ENCODE assay signal across 26 cellular contexts in genomic region chr12:52673216-52673615, GRCh38. TPM values are rescaled to one million over a fixed set of nuclear protein-coding genes. Genes with fewer than 3 reads are reported as not detected.
A peak's percentile ranks its signal among the peaks of the same experiment; 100 is the strongest.
DNase-seq lines count a peak whose midpoint lies in the region; ATAC-seq, FAIRE-seq and TF ChIP-seq lines count a peak whose summit lies in the region.
"Had no signal": no experiment of that assay in that cellular context is flagged by ENCODE, and none has a peak within 500 bp of the region (broad histone marks: within the 10 kb centered on the region; RNA-seq: fewer than 3 reads in every experiment).

No MANE protein-coding gene starts in this region.

- H3K4me2 ChIP-seq in astrocyte (ENCODE audit: low read length), result no peak overlapping the region
- H3K4me2 ChIP-seq: A549; BLaER1 treated with 17β-estradiol and CSF1 and Interleukin-3, amounts not matched to agents 10 nM and 100 nM had no signal

- H2AFZ ChIP-seq in astrocyte (ENCODE audit: low read depth, low read length), result no peak overlapping the region

- H3K36me3 Mint-ChIP-seq in astrocyte (ENCODE audit: low read depth, unreplicated experiment) (no peaks in the 10 kb centered on the region), osteocyte (ENCODE audit: unreplicated experiment) (no peaks in the 10 kb centered on the region)
- H3K36me3 Mint-ChIP-seq: CD4-positive, alpha-beta memory T cell had no signal

- no peak overlapping the region for H3K9ac ChIP-seq in astrocyte (ENCODE audit: low read length)
- H3K9ac ChIP-seq: BLaER1 treated with 17β-estradiol and CSF1 and Interleukin-3, amounts not matched to agents 10 nM and 100 nM had no signal

- peaks cover 23% of the 10 kb centered on the region for H3K27me3 Mint-ChIP-seq in astrocyte (ENCODE audit: low read depth, unreplicated experiment)
- H3K27me3 Mint-ChIP-seq in osteocyte (ENCODE audit: unreplicated experiment), result peaks cover 37% of the 10 kb centered on the region

- TF ChIP-seq CTCF in astrocyte (IDR thresholded peaks at IDR 0.05; ENCODE audit: insufficient read depth, low read depth, low read length) (no peak), osteocyte (IDR thresholded peaks at IDR 0.05) (no peak), RWPE1 (conservative IDR thresholded peaks at IDR 0.05; ENCODE audit: low read depth) (no peak)

- FAIRE-seq in astrocyte (lab: Jason Lieb, UNC), result no peak
- FAIRE-seq: A549, GM12892, GM19239, H54 had no signal

- ATAC-seq in GM21423 (IDR thresholded peaks at IDR 0.05; ENCODE audit: unreplicated experiment), result no peak

- DNase-seq in M059J (ENCODE audit: low read depth) (peak; percentile 12), astrocyte (ENCODE audit: low read depth) (peak; percentile 1), medulla oblongata (ENCODE audit: extremely low spot score) (peak; percentile 12), posterior vena cava (ENCODE audit: low spot score) (peak; percentile 31), osteocyte (ENCODE audit: extremely low spot score, unreplicated experiment) (no peak), NCI-H526 treated with DMSO at 0.1 percent for 48 hours (lab: John Stamatoyannopoulos, UW) (no peak), RWPE1 (ENCODE audit: low spot score) (no peak)
- DNase-seq: 8988T; ACHN; AML-193; BE2C; Calu3; CD4-positive, alpha-beta memory T cell; COR-L47; DMS53; DMS79 treated with DMSO at 0.1 percent for 48 hours; GOT3 had no signal

- H3K36me3 ChIP-seq in astrocyte (ENCODE audit: insufficient read depth, low read length), result no peaks in the 10 kb centered on the region
- H3K36me3 ChIP-seq: BE2C; BLaER1 treated with 17β-estradiol and CSF1 and Interleukin-3, amounts not matched to agents 10 nM and 100 nM; HAP-1 had no signal

- no peaks in the 10 kb centered on the region for H3K9me3 ChIP-seq in astrocyte (ENCODE audit: insufficient read depth, low read depth, low read length)
- H3K9me3 ChIP-seq: A549; BE2C; BLaER1 treated with 17β-estradiol and CSF1 and Interleukin-3, amounts not matched to agents 10 nM and 100 nM; HAP-1 had no signal

- no peak overlapping the region for H3K27ac Mint-ChIP-seq in astrocyte (ENCODE audit: unreplicated experiment)
- no peak overlapping the region for H3K27ac Mint-ChIP-seq in osteocyte (ENCODE audit: unreplicated experiment)

- H3K9me3 Mint-ChIP-seq in astrocyte (ENCODE audit: unreplicated experiment) (peaks cover 2% of the 10 kb centered on the region), osteocyte (ENCODE audit: unreplicated experiment) (no peaks in the 10 kb centered on the region)

- CTCF ChIA-PET in RWPE1 (lab: Yijun Ruan, JAX), result interaction anchor here (0.6 to 0.9 kb wide), 2 partner anchors 12 to 301 kb away, joined by 4 read pairs; no protein-coding TSS in a partner anchor

- peaks cover 25% of the 10 kb centered on the region for H3K27me3 ChIP-seq in astrocyte (ENCODE audit: insufficient read depth, low read length)
- H3K27me3 ChIP-seq: BLaER1 treated with 17β-estradiol and CSF1 and Interleukin-3, amounts not matched to agents 10 nM and 100 nM had no signal

- H3K4me3 Mint-ChIP-seq in astrocyte (ENCODE audit: unreplicated experiment) (no peak overlapping the region), osteocyte (ENCODE audit: unreplicated experiment) (no peak overlapping the region)
- H3K4me3 Mint-ChIP-seq: CD4-positive, alpha-beta memory T cell had no signal

- no peaks in the 10 kb centered on the region for H3K4me1 ChIP-seq in astrocyte (ENCODE audit: insufficient read depth, low read length)
- H3K4me1 ChIP-seq: A549; BE2C; BLaER1 treated with 17β-estradiol and CSF1 and Interleukin-3, amounts not matched to agents 10 nM and 100 nM; HAP-1 had no signal

- intact Hi-C loops in posterior vena cava (cut with DNase I), result no loop called here

- no peaks in the 10 kb centered on the region for H4K20me1 ChIP-seq in astrocyte (ENCODE audit: insufficient read depth, low read length)
- H4K20me1 ChIP-seq: BLaER1 treated with 17β-estradiol and CSF1 and Interleukin-3, amounts not matched to agents 10 nM and 100 nM had no signal

- no peak overlapping the region for H3K4me3 ChIP-seq in astrocyte (ENCODE audit: insufficient read depth, low read depth, low read length)
- H3K4me3 ChIP-seq: A549; BLaER1 treated with 17β-estradiol and CSF1 and Interleukin-3, amounts not matched to agents 10 nM and 100 nM; HAP-1 had no signal

- H3K27ac ChIP-seq in astrocyte (ENCODE audit: low read depth, low read length) (no peak overlapping the region), RWPE1 (no peak overlapping the region)
- H3K27ac ChIP-seq: A549; BLaER1 treated with 17β-estradiol and CSF1 and Interleukin-3, amounts not matched to agents 10 nM and 100 nM had no signal

- POLR2A ChIA-PET in RWPE1 (lab: Yijun Ruan, JAX; ENCODE audit: low non-redundant PET), result no interaction called here

- peaks cover 9% of the 10 kb centered on the region for H3K4me1 Mint-ChIP-seq in astrocyte (ENCODE audit: low read depth, unreplicated experiment)
- no peaks in the 10 kb centered on the region for H3K4me1 Mint-ChIP-seq in osteocyte (ENCODE audit: unreplicated experiment)

- no peaks in the 10 kb centered on the region for H3K79me2 ChIP-seq in astrocyte (ENCODE audit: insufficient read depth, low read length)

RNA-seq across cellular contexts. Expression of gene KRT1, which starts 7.0 kb away (rescaled TPM):
- total RNA-seq in M059J (2014; rRNA removed; shearing (Covaris generic)), result not detected in 2 replicates
- total RNA-seq in astrocyte (not detected in 2 replicates), posterior vena cava (under 1 TPM in 1 of 2 donors, not detected in 1; 0.42 TPM), osteocyte (not detected in 2 replicates)
- total RNA-seq: Calu3, Daoy, G401 had no signal

RNA-seq across cellular contexts. Expression of gene KRT2, which starts 21.2 kb away (rescaled TPM):
- total RNA-seq in M059J (2014; rRNA removed; shearing (Covaris generic)), result not detected in 2 replicates
- not detected in 2 replicates for total RNA-seq in astrocyte
- total RNA-seq in posterior vena cava, result not detected
- total RNA-seq in osteocyte, result not detected in 2 replicates
- total RNA-seq: Calu3, G401 had no signal

RNA-seq across cellular contexts. Expression of gene KRT77, which starts 30.1 kb away (rescaled TPM):
- not detected in 2 replicates for total RNA-seq in M059J (2014; rRNA removed; shearing (Covaris generic))
- total RNA-seq in astrocyte (not detected in 2 replicates), posterior vena cava (not detected), osteocyte (not detected in 2 replicates)
- total RNA-seq: Calu3; CD4-positive, alpha-beta memory T cell; Daoy; G401 had no signal

RNA-seq across cellular contexts. Expression of gene KRT73, which starts 54.9 kb away (rescaled TPM):
- total RNA-seq in M059J (2014; rRNA removed; shearing (Covaris generic)), result not detected in 2 replicates
- total RNA-seq in astrocyte, result not detected in 2 replicates
- total RNA-seq in posterior vena cava, result not detected
- not detected in 2 replicates for total RNA-seq in osteocyte
- total RNA-seq: Calu3, Daoy, G401 had no signal

Comparison
In these comparisons a context has a peak if more than half of its experiments do, and no peak if none do; other contexts are left out.
1. DNase-seq: peak in M059J (single experiment), astrocyte (single experiment), medulla oblongata (single experiment) and posterior vena cava (single experiment); none in osteocyte (single experiment), NCI-H526 treated with DMSO at 0.1 percent for 48 hours (single experiment) and RWPE1 (single experiment).